In the genomic region with DNA sequence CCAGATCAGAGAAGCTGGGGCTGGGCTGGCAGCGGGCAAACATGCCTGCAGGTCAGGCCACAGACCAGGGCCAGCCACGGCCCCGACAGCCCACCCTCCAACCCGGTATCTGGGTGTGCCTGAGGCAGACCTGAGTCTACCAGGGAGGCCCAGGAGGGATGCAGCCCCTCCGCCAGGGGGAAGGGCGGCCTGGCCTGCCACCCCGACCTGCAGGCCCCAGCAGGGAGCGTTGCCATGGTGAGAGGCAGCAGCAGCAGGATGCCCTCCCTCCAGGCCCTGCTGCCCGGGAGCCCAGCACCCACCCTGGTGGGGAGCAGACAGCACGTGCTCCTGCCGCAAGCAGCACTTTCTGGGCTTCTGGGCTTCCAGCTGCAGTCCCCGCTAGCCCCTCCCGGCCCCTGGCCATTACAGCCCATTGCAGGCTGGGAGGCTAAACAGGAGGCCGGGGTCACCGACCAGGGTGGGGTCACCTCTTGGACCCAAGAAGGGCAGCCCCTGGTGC, we compare ENCODE assay signal across 11 cellular contexts. TPM values are rescaled to one million over a fixed set of nuclear protein-coding genes. Genes with fewer than 3 reads are reported as not detected.
A peak's percentile ranks its signal among the peaks of the same experiment; 100 is the strongest.
DNase-seq lines count a peak whose midpoint lies in the region; ATAC-seq and TF ChIP-seq lines count a peak whose summit lies in the region.
"Had no signal": no experiment of that assay in that cellular context is flagged by ENCODE, and none has a peak within 500 bp of the region (broad histone marks: within the 10 kb centered on the region; RNA-seq: fewer than 3 reads in every experiment).

No MANE protein-coding gene starts in this region.

- no peak overlapping the region for H2BK15ac ChIP-seq in mesendoderm (replicated peaks; ENCODE audit: low read depth)

- DNase-seq in COR-L47 (lab: John Stamatoyannopoulos, UW) = peak; percentile 94
- DNase-seq in NCI-H69 (lab: John Stamatoyannopoulos, UW) = peak; percentile 82
- DNase-seq in left kidney (ENCODE audit: low read depth, low spot score) = peak; percentile 82
- no peak for DNase-seq in mesendoderm
- DNase-seq in NCI-H82 treated with DMSO at 0.1 percent for 48 hours (lab: John Stamatoyannopoulos, UW; ENCODE audit: unreplicated experiment) = no peak
- DNase-seq: activated CD4-positive, alpha-beta memory T cell treated with anti-CD3 and anti-CD28 coated beads for 36 hours; naive thymus-derived CD4-positive, alpha-beta T cell; stimulated activated CD4-positive, alpha-beta T cell treated with anti-CD3 and anti-CD28 coated beads, Interleukin-2, amount 100 ng/mL, for 24 hours had no signal

- H3K23ac ChIP-seq in mesendoderm (ENCODE audit: low read length) = no peak overlapping the region

- no peak overlapping the region for H3K9ac ChIP-seq in mesendoderm (ENCODE audit: low read length)

- H2AK5ac ChIP-seq in mesendoderm (ENCODE audit: low read length) = no peak overlapping the region

- no CpG with 5 or more reads among the region's 15 CpGs for WGBS in mesendoderm (ENCODE audit: extremely low coverage, insufficient coverage, low lambda C conversion rate)

- no peak overlapping the region for H2BK5ac ChIP-seq in mesendoderm (ENCODE audit: low read length)

- H3K9me3 ChIP-seq in HEK293 (ENCODE audit: control insufficient read depth, insufficient read depth, low read depth, low read length) = no peaks in the 10 kb centered on the region
- H3K9me3 ChIP-seq: right lobe of liver had no signal

- no peaks in the 10 kb centered on the region for H3K79me2 ChIP-seq in mesendoderm (ENCODE audit: control insufficient read depth, insufficient read depth, low read length)

- CTCF ChIA-PET in HEK293 (lab: Yijun Ruan, JAX) = interaction anchor here (0.6 to 0.7 kb wide), 2 partner anchors 279 to 288 kb away, joined by 3 to 4 read pairs; no protein-coding TSS in a partner anchor

- H4K8ac ChIP-seq in mesendoderm (ENCODE audit: low read depth, low read length) = no peak overlapping the region

- H3K36me3 ChIP-seq in HEK293 (ENCODE audit: control insufficient read depth in 2 of 2, insufficient read depth in 1 of 2, low read length in 2 of 2) = no peaks in the 10 kb centered on the region
- H3K36me3 ChIP-seq in mesendoderm (ENCODE audit: control insufficient read depth, insufficient read depth, low read length) = no peaks in the 10 kb centered on the region
- H3K36me3 ChIP-seq: right lobe of liver had no signal

- H2BK120ac ChIP-seq in mesendoderm (ENCODE audit: low read depth, low read length) = no peak overlapping the region

- H3K4ac ChIP-seq in mesendoderm (ENCODE audit: low read depth, low read length) = no peak overlapping the region

- no peak for TF ChIP-seq CTCF in HEK293 (tag by site-specific recombination; IDR thresholded peaks at IDR 0.05)

- H3K79me1 ChIP-seq in mesendoderm (ENCODE audit: low read length) = no peaks in the 10 kb centered on the region

- ATAC-seq in HG03460 (IDR thresholded peaks at IDR 0.05; ENCODE audit: unreplicated experiment) = no peak
- ATAC-seq: naive thymus-derived CD4-positive, alpha-beta T cell; right lobe of liver had no signal

- H3K56ac ChIP-seq in mesendoderm (ENCODE audit: low read length) = no peak overlapping the region

- H3K27ac ChIP-seq in HEK293 (ENCODE audit: extremely low read depth, low read depth, low read length) = no peak overlapping the region
- no peak overlapping the region for H3K27ac ChIP-seq in mesendoderm (ENCODE audit: low read depth, low read length)
- H3K27ac ChIP-seq: right lobe of liver had no signal

- H4K5ac ChIP-seq in mesendoderm (ENCODE audit: low read length) = no peak overlapping the region

- peaks cover 2% of the 10 kb centered on the region for H3K27me3 ChIP-seq in mesendoderm (ENCODE audit: insufficient read depth, low read length, poor library complexity)

- H3K4me1 ChIP-seq in HEK293 (ENCODE audit: control insufficient read depth, insufficient read depth, low read length) = no peaks in the 10 kb centered on the region
- H3K4me1 ChIP-seq in mesendoderm (ENCODE audit: control insufficient read depth, low read depth, low read length) = no peaks in the 10 kb centered on the region
- H3K4me1 ChIP-seq: right lobe of liver had no signal

- H3K4me3 ChIP-seq in HEK293 (ENCODE audit: low read depth, low read length) = no peak overlapping the region
- no peak overlapping the region for H3K4me3 ChIP-seq in mesendoderm (ENCODE audit: low read length)
- H3K4me3 ChIP-seq: right lobe of liver had no signal

- POLR2A ChIA-PET in HEK293 (lab: Yijun Ruan, JAX) = interaction anchor here (0.7 to 0.8 kb wide), 2 partner anchors 21 to 149 kb away, joined by 3 to 4 read pairs; no protein-coding TSS in a partner anchor

- H3K4me2 ChIP-seq in mesendoderm (ENCODE audit: low read length) = no peak overlapping the region

- no peak overlapping the region for H3K18ac ChIP-seq in mesendoderm (ENCODE audit: low read length)

TF ChIP-seq in HEK293, 187 proteins besides CTCF, POLR2A, EP300 and RAD21:
- TF ChIP-seq, protein P1, sequence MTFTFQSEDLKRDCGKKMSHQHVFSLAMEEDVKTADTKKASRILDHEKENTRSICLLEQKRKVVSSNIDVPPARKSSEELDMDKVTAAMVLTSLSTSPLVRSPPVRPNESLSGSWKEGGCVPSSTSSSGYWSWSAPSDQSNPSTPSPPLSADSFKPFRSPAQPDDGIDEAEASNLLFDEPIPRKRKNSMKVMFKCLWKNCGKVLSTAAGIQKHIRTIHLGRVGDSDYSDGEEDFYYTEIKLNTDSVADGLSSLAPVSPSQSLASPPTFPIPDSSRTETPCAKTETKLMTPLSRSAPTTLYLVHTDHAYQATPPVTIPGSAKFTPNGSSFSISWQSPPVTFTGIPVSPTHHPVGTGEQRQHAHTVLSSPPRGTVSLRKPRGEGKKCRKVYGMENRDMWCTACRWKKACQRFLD (tag by site-specific recombination; IDR thresholded peaks at IDR 0.05) = no peak
- TF ChIP-seq ZNF132 (tag by site-specific recombination; IDR thresholded peaks at IDR 0.05; ENCODE audit: borderline replicate concordance) (no peak), ZNF423 (tag by site-specific recombination; IDR thresholded peaks at IDR 0.05) (no peak), ZNF664 (tag by site-specific recombination; IDR thresholded peaks at IDR 0.05) (no peak), GLIS2 (tag by site-specific recombination; IDR thresholded peaks at IDR 0.05) (no peak), ZNF214 (tag by site-specific recombination; IDR thresholded peaks at IDR 0.05; ENCODE audit: borderline replicate concordance) (no peak), ZBTB1 (tag by site-specific recombination; IDR thresholded peaks at IDR 0.05) (no peak), REPIN1 (tag by site-specific recombination; IDR thresholded peaks at IDR 0.05; ENCODE audit: low read depth) (no peak), GLIS1 (tag by site-specific recombination; IDR thresholded peaks at IDR 0.05) (peak; percentile 24; the same call in 1 of the 2 replicates), ZFP41 (tag by site-specific recombination; IDR thresholded peaks at IDR 0.05; ENCODE audit: borderline replicate concordance) (no peak), ZIC2 (tag by site-specific recombination; IDR thresholded peaks at IDR 0.05) (peak; percentile 87), ZNF169 (tag by site-specific recombination; IDR thresholded peaks at IDR 0.05) (no peak), ZNF121 (tag by site-specific recombination; IDR thresholded peaks at IDR 0.05) (no peak), ZNF555 (tag by site-specific recombination; conservative IDR thresholded peaks at IDR 0.05) (no peak), ZNF292 (tag by site-specific recombination; IDR thresholded peaks at IDR 0.05; ENCODE audit: borderline replicate concordance, low read depth) (no peak)
- TF ChIP-seq, protein P2, sequence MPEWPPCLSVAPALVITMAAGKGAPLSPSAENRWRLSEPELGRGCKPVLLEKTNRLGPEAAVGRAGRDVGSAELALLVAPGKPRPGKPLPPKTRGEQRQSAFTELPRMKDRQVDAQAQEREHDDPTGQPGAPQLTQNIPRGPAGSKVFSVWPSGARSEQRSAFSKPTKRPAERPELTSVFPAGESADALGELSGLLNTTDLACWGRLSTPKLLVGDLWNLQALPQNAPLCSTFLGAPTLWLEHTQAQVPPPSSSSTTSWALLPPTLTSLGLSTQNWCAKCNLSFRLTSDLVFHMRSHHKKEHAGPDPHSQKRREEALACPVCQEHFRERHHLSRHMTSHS (tag by site-specific recombination; IDR thresholded peaks at IDR 0.05) = no peak

RNA-seq across cellular contexts. Expression of a gene that starts 3.8 kb away (rescaled TPM):
- 8.6 TPM for polyA plus RNA-seq in mesendoderm (2013, experiment 1 of 2)
- 9.6 TPM for polyA plus RNA-seq in mesendoderm (2013, experiment 2 of 2)

RNA-seq across cellular contexts. Expression of a gene that starts 17.8 kb away (rescaled TPM):
- polyA plus RNA-seq in mesendoderm (2013, experiment 1 of 2) = 145 TPM
- polyA plus RNA-seq in mesendoderm (2013, experiment 2 of 2) = 147 TPM

RNA-seq across cellular contexts. Expression of a gene that starts 30.3 kb away (rescaled TPM):
- 20.9 TPM for polyA plus RNA-seq in mesendoderm (2013, experiment 1 of 2)
- 20.4 TPM for polyA plus RNA-seq in mesendoderm (2013, experiment 2 of 2)
- polyA plus RNA-seq: naive thymus-derived CD4-positive, alpha-beta T cell had no signal

RNA-seq across cellular contexts. Expression of a gene that starts 34.5 kb away (rescaled TPM):
- 0.08 TPM for polyA plus RNA-seq in mesendoderm (2013, experiment 1 of 2)
- 0.07 TPM for polyA plus RNA-seq in mesendoderm (2013, experiment 2 of 2)

RNA-seq across cellular contexts. Expression of a gene that starts 44.8 kb away (rescaled TPM):
- 0.11 TPM for polyA plus RNA-seq in mesendoderm (2013, experiment 1 of 2)
- polyA plus RNA-seq in mesendoderm (2013, experiment 2 of 2) = 0.10 TPM
- polyA plus RNA-seq: naive thymus-derived CD4-positive, alpha-beta T cell had no signal

Comparison
In these comparisons a context has a peak if more than half of its experiments do, and no peak if none do; other contexts are left out.
1. DNase-seq: peak in COR-L47 (single experiment), NCI-H69 (single experiment) and left kidney (single experiment); none in mesendoderm (single experiment) and NCI-H82 treated with DMSO at 0.1 percent for 48 hours (single experiment).